Comparison of ENCODE assay signal across 1 cellular context in the genomic region with DNA sequence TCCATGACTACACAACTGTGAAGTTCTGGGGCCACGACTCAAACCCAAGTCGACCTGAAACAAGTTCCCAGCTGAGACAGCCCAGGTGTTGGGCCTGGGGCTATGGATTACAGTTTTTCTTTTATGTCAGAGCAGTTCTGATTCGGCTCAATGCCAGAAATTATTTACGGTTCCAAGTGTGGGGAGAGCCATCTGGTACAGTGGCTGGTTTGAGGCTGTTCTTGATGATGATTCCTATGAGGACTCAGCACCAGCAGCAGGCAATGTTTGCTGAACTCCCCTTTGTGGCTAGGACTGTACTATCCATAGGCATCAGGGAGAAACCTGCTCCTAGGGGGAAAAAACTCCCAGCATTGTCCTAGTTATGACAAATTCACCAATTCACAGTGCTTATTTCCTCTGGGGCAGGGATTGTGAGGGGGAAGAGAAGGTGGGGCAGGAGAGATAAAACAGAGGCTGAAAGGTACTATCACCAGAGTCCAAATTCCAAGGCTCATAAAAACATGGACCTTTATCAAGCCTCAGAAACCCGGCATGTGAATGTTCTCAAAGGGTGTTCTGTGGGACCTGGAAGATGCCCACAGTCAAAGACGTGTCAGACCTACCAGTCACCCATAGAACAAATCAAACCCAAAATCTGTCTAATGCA.
TF ChIP-seq lines count a peak whose summit lies in the region.

No MANE protein-coding gene starts in this region.

TF ChIP-seq in HEK293, 187 proteins besides CTCF, POLR2A, EP300 and RAD21 (continued from another document):
- TF ChIP-seq, protein P1, sequence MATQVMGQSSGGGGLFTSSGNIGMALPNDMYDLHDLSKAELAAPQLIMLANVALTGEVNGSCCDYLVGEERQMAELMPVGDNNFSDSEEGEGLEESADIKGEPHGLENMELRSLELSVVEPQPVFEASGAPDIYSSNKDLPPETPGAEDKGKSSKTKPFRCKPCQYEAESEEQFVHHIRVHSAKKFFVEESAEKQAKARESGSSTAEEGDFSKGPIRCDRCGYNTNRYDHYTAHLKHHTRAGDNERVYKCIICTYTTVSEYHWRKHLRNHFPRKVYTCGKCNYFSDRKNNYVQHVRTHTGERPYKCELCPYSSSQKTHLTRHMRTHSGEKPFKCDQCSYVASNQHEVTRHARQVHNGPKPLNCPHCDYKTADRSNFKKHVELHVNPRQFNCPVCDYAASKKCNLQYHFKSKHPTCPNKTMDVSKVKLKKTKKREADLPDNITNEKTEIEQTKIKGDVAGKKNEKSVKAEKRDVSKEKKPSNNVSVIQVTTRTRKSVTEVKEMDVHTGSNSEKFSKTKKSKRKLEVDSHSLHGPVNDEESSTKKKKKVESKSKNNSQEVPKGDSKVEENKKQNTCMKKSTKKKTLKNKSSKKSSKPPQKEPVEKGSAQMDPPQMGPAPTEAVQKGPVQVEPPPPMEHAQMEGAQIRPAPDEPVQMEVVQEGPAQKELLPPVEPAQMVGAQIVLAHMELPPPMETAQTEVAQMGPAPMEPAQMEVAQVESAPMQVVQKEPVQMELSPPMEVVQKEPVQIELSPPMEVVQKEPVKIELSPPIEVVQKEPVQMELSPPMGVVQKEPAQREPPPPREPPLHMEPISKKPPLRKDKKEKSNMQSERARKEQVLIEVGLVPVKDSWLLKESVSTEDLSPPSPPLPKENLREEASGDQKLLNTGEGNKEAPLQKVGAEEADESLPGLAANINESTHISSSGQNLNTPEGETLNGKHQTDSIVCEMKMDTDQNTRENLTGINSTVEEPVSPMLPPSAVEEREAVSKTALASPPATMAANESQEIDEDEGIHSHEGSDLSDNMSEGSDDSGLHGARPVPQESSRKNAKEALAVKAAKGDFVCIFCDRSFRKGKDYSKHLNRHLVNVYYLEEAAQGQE (tag by site-specific recombination; IDR thresholded peaks at IDR 0.05): no peak
- no peak for TF ChIP-seq RBAK (tag by site-specific recombination; IDR thresholded peaks at IDR 0.05)
- no peak for TF ChIP-seq ZNF530 (tag by site-specific recombination; IDR thresholded peaks at IDR 0.05; ENCODE audit: low read depth)
